In the genomic region with DNA sequence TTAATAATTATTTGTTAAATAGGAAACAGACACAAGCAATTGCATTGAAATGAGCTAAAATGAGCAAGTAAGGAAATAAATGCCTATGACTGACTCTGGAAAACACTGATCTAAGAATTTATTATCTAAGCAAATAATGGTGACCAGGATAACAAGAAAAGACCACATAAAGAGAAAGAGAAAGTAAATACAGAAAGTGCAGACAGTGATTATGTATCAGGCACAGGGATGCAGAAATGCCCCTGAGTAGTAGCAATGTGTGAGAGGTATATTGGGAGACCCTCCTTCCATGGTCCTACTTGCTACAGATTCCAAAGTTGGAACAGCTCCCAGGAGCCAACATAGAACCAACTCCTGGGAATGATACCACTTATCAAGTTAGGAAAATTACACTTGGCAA, we compare ENCODE assay signal across 29 cellular contexts. TPM values are rescaled to one million over a fixed set of nuclear protein-coding genes. Genes with fewer than 3 reads are reported as not detected.
"Had no signal": no experiment of that assay in that cellular context is flagged by ENCODE, and none has a peak within 500 bp of the region (broad histone marks: within the 10 kb centered on the region; RNA-seq: fewer than 3 reads in every experiment).

No MANE protein-coding gene starts in this region.

- ATAC-seq: body of pancreas; gastrocnemius medialis; left lung; lower lobe of right lung; natural killer cell treated with Interleukin-12 subunit alpha and Interleukin-12 subunit beta and Interleukin-15 and Interleukin-18, amount 100 ng/mL, for 72 hours; WTC11 had no signal

- H3K27ac Mint-ChIP-seq: activated naive CD4-positive, alpha-beta T cell treated with anti-CD3 and anti-CD28 coated beads for 36 hours; activated naive CD8-positive, alpha-beta T cell treated with anti-CD3 and anti-CD28 coated beads for 36 hours; natural killer cell treated with Interleukin-12 subunit alpha and Interleukin-12 subunit beta and Interleukin-15 and Interleukin-18, amount 100 ng/mL, for 72 hours; progenitor cell of endocrine pancreas; stimulated activated naive CD8-positive, alpha-beta T cell treated with anti-CD3 and anti-CD28 coated beads, Interleukin-15, Interleukin-2, amounts not matched to agents 100 ng/mL and 50 ng/mL, for 24 hours; WTC11 had no signal

- H3K36me3 ChIP-seq: adrenal gland, colonic mucosa, gastrocnemius medialis, left lung, lower lobe of right lung, ovary, right lobe of liver, thoracic aorta, uterus had no signal

- H3K36me3 Mint-ChIP-seq: natural killer cell treated with Interleukin-12 subunit alpha and Interleukin-12 subunit beta and Interleukin-15 and Interleukin-18, amount 100 ng/mL, for 72 hours; WTC11 had no signal

- H3K9me3 Mint-ChIP-seq: activated naive CD4-positive, alpha-beta T cell treated with anti-CD3 and anti-CD28 coated beads for 36 hours; activated naive CD8-positive, alpha-beta T cell treated with anti-CD3 and anti-CD28 coated beads for 36 hours; natural killer cell treated with Interleukin-12 subunit alpha and Interleukin-12 subunit beta and Interleukin-15 and Interleukin-18, amount 100 ng/mL, for 72 hours; stimulated activated naive CD8-positive, alpha-beta T cell treated with anti-CD3 and anti-CD28 coated beads, Interleukin-15, Interleukin-2, amounts not matched to agents 100 ng/mL and 50 ng/mL, for 24 hours had no signal

- H3K9me3 ChIP-seq: adrenal gland, body of pancreas, colonic mucosa, gastrocnemius medialis, left lung, lower lobe of right lung, ovary, right lobe of liver, thoracic aorta, uterus had no signal

- H3K4me1 ChIP-seq: body of pancreas, colonic mucosa, uterus had no signal

- H3K4me3 ChIP-seq: body of pancreas, colonic mucosa, gastrocnemius medialis, left lung, lower lobe of right lung, ovary, right lobe of liver, thoracic aorta, uterus had no signal

- DNase-seq: activated CD4-positive, alpha-beta T cell treated with anti-CD3 and anti-CD28 coated beads for 48 hours; activated CD4-positive, alpha-beta T cell treated with anti-CD3 and anti-CD28 coated beads, Interleukin-2, amount 50 U/mL, for 48 hours; activated CD8-positive, alpha-beta memory T cell treated with anti-CD3 and anti-CD28 coated beads for 24 hours; activated effector memory CD4-positive, alpha-beta T cell treated with anti-CD3 and anti-CD28 coated beads, Interleukin-2, amount 50 U/mL, for 16 hours; activated naive CD4-positive, alpha-beta T cell treated with anti-CD3 and anti-CD28 coated beads for 36 hours; activated naive CD8-positive, alpha-beta T cell treated with anti-CD3 and anti-CD28 coated beads for 36 hours; adrenal gland; aorta; body of pancreas; cerebellar nuclear complex; colonic mucosa; effector CD8-positive, alpha-beta T cell; gastrocnemius medialis; glutamatergic neuron; left lung; lower lobe of right lung; mesendoderm; ovary; right lobe of liver; stimulated activated CD4-positive, alpha-beta T cell treated with anti-CD3 and anti-CD28 coated beads, Interleukin-2, amount 100 ng/mL, for 48 hours; trophoblast cell; uterus had no signal

- H3K27me3 ChIP-seq: adrenal gland, body of pancreas, colonic mucosa, gastrocnemius medialis, left lung, ovary, right lobe of liver, uterus had no signal

- H3K27ac ChIP-seq: adrenal gland, body of pancreas, colonic mucosa, gastrocnemius medialis, left lung, lower lobe of right lung, right lobe of liver, thoracic aorta, uterus had no signal

- H3K27me3 Mint-ChIP-seq: activated naive CD8-positive, alpha-beta T cell treated with anti-CD3 and anti-CD28 coated beads for 36 hours; natural killer cell treated with Interleukin-12 subunit alpha and Interleukin-12 subunit beta and Interleukin-15 and Interleukin-18, amount 100 ng/mL, for 72 hours; progenitor cell of endocrine pancreas; stimulated activated naive CD8-positive, alpha-beta T cell treated with anti-CD3 and anti-CD28 coated beads, Interleukin-15, Interleukin-2, amounts not matched to agents 100 ng/mL and 50 ng/mL, for 24 hours had no signal

- FAIRE-seq: islet of Langerhans had no signal

- H3K4me3 Mint-ChIP-seq: activated naive CD4-positive, alpha-beta T cell treated with anti-CD3 and anti-CD28 coated beads for 36 hours; activated naive CD8-positive, alpha-beta T cell treated with anti-CD3 and anti-CD28 coated beads for 36 hours; natural killer cell treated with Interleukin-12 subunit alpha and Interleukin-12 subunit beta and Interleukin-15 and Interleukin-18, amount 100 ng/mL, for 72 hours; stimulated activated naive CD8-positive, alpha-beta T cell treated with anti-CD3 and anti-CD28 coated beads, Interleukin-15, Interleukin-2, amounts not matched to agents 100 ng/mL and 50 ng/mL, for 24 hours; WTC11 had no signal

- H3K4me1 Mint-ChIP-seq: WTC11 had no signal

RNA-seq across cellular contexts. Expression of a gene that starts 46.9 kb away (rescaled TPM):
- total RNA-seq: lower lobe of right lung, mononuclear cell, thoracic aorta had no signal
- polyA plus RNA-seq: aorta had no signal
